15 cellular contexts compared by ENCODE assay signal in the genomic region with DNA sequence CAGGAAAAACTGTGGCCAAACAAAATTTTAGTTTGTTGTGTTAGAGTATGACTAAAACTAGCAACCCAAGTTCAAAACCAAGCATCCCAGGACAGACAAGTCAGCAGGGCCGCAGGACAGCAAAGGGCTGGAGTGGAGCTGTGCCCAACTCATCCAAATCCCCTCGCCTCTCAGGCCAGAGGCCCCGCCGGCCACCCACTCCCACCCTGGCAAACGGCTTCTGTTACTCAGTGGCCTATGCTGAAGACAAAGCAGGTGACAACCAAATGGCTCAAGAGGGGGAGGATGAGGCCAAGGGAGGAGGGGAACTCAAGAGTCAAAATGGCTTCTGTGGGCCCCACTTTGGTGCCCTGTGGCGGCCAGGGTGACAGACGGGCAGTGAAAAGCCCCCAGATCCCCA.
DNase-seq lines count a peak whose midpoint lies in the region; ATAC-seq and TF ChIP-seq lines count a peak whose summit lies in the region.
"Had no signal": no experiment of that assay in that cellular context is flagged by ENCODE, and none has a peak within 500 bp of the region (broad histone marks: within the 10 kb centered on the region; RNA-seq: fewer than 3 reads in every experiment).

No MANE protein-coding gene starts in this region.

- H3K4me3 ChIP-seq in ACC112 (ENCODE audit: low read depth, low read length): no peak overlapping the region
- H3K4me3 ChIP-seq in spleen: no peak overlapping the region
- H3K4me3 ChIP-seq in SK-N-SH (ENCODE audit: low read depth in 2 of 2, low read length in 1 of 2): no peak overlapping the region
- H3K4me3 ChIP-seq in osteoblast (ENCODE audit: insufficient read depth, low read length): no peak overlapping the region
- H3K4me3 ChIP-seq: GM23248, HAP-1 had no signal

- H3K4me2 ChIP-seq in SK-N-SH: no peak overlapping the region
- H3K4me2 ChIP-seq in osteoblast (ENCODE audit: insufficient read depth, low read length): no peak overlapping the region

- H3K79me2 ChIP-seq in ACC112 (ENCODE audit: control insufficient read depth, insufficient read depth, low read length, unreplicated experiment) (no peaks in the 10 kb centered on the region), SK-N-SH (ENCODE audit: insufficient read depth) (peaks cover 35% of the 10 kb centered on the region), osteoblast (ENCODE audit: insufficient read depth, low read length) (peaks cover 43% of the 10 kb centered on the region)

- CTCF ChIA-PET in SK-N-SH (lab: Yijun Ruan, JAX): interaction anchor here (1.2 to 1.6 kb wide), 3 partner anchors 8 to 18 kb away, joined by 3 to 7 read pairs (median 3); no protein-coding TSS in a partner anchor

- H3K9ac ChIP-seq in SK-N-SH: no peak overlapping the region
- H3K9ac ChIP-seq: GM23248 had no signal

- peaks cover 53% of the 10 kb centered on the region for H3K4me1 Mint-ChIP-seq in HFFc6 (ENCODE audit: low read depth)
- H3K4me1 Mint-ChIP-seq: B cell had no signal

- DNase-seq in HFFc6 (no peak), mesenteric fat pad (ENCODE audit: low spot score) (peak; percentile 71), spleen (peak; percentile 69), SK-N-SH (no peak), Right ventricle myocardium inferior (ENCODE audit: missing footprints) (no peak), osteoblast (ENCODE audit: insufficient read length, low spot score, missing footprints) (no peak)
- DNase-seq: 8988T; Caco-2; CD4-positive, alpha-beta T cell; GM23248 had no signal

- no peak for TF ChIP-seq POLR2A in spleen (IDR thresholded peaks at IDR 0.05)

- TF ChIP-seq EP300 in SK-N-SH (IDR thresholded peaks at IDR 0.05; ENCODE audit: borderline replicate concordance in 1 of 2, low read depth in 1 of 2, low read length in 1 of 2): no peak

- TF ChIP-seq CTCF in HFFc6 (IDR thresholded peaks at IDR 0.05) (no peak), spleen (IDR thresholded peaks at IDR 0.05 in 8 of 11, conservative IDR thresholded peaks at IDR 0.05 in 3 of 11) (no peak), SK-N-SH (IDR thresholded peaks at IDR 0.05) (no peak), osteoblast (IDR thresholded peaks at IDR 0.05; ENCODE audit: extremely low read depth, low read depth, low read length) (no peak)

- H3K9me2 ChIP-seq in SK-N-SH: no peaks in the 10 kb centered on the region

- 0 out of 2 replicates have a peak overlapping the region, but pooled peaks have one; percentile 98 for H3K27ac ChIP-seq in ACC112 (ENCODE audit: low read depth, low read length)
- no peak overlapping the region for H3K27ac ChIP-seq in spleen
- H3K27ac ChIP-seq in SK-N-SH (ENCODE audit: low read depth in 2 of 2, low read length in 1 of 2): no peak overlapping the region
- no peak overlapping the region for H3K27ac ChIP-seq in osteoblast (ENCODE audit: low read depth, low read length)
- H3K27ac ChIP-seq: C4-2B, GM23248, HL-60 had no signal

- H2AFZ ChIP-seq in ACC112 (ENCODE audit: low read length, unreplicated experiment) (no peak overlapping the region), SK-N-SH (ENCODE audit: low read depth) (no peak overlapping the region), osteoblast (ENCODE audit: low read length) (no peak overlapping the region)
- H2AFZ ChIP-seq: GM23248 had no signal

- peaks cover 3% of the 10 kb centered on the region; the same call in 1 of the 2 replicates for H3K27me3 Mint-ChIP-seq in HFFc6 (ENCODE audit: insufficient read depth)
- H3K27me3 Mint-ChIP-seq: B cell; CD4-positive, alpha-beta T cell had no signal

- no peak for TF ChIP-seq RAD21 in SK-N-SH (IDR thresholded peaks at IDR 0.05; ENCODE audit: low read length)

- ATAC-seq in Right ventricle myocardium inferior: no peak

- peak overlapping the region; percentile 60; the same call in 1 of the 2 replicates for H3K27ac Mint-ChIP-seq in HFFc6
- H3K27ac Mint-ChIP-seq: B cell; CD4-positive, alpha-beta T cell had no signal

- peaks cover 15% of the 10 kb centered on the region for H3F3A ChIP-seq in SK-N-SH (replicated peaks; ENCODE audit: insufficient read depth)

- H3K27me3 ChIP-seq in ACC112 (ENCODE audit: insufficient read depth, low read length) (no peaks in the 10 kb centered on the region), spleen (replicated peaks in 1 of 7) (no peaks in the 10 kb centered on the region), SK-N-SH (ENCODE audit: insufficient read depth) (no peaks in the 10 kb centered on the region), osteoblast (ENCODE audit: insufficient read depth, low read length) (no peaks in the 10 kb centered on the region)

- POLR2A ChIA-PET in SK-N-SH (lab: Yijun Ruan, JAX): no interaction called here

- no peaks in the 10 kb centered on the region for H3K9me3 ChIP-seq in spleen
- no peaks in the 10 kb centered on the region for H3K9me3 ChIP-seq in SK-N-SH
- no peaks in the 10 kb centered on the region for H3K9me3 ChIP-seq in osteoblast (ENCODE audit: low read depth, low read length)
- H3K9me3 ChIP-seq: Caco-2, HAP-1 had no signal

- H3K4me3 Mint-ChIP-seq in HFFc6: no peak overlapping the region
- H3K4me3 Mint-ChIP-seq: B cell; CD4-positive, alpha-beta T cell had no signal

- H3K36me3 Mint-ChIP-seq in HFFc6 (ENCODE audit: low read depth): peaks cover 72% of the 10 kb centered on the region

- 92 to 97% (median 95%) methylated on average over 7 of the region's 7 CpGs for WGBS in spleen, 5 donors
- 100% methylated on average over 7 of the region's 7 CpGs for WGBS in SK-N-SH (ENCODE audit: low lambda C conversion rate)

- no peaks in the 10 kb centered on the region for H3K36me3 ChIP-seq in ACC112 (ENCODE audit: insufficient read depth, low read length)
- peaks cover 0 to 97% (median 63%) of the 10 kb centered on the region in 6 donors for H3K36me3 ChIP-seq in spleen
- peaks cover 56 to 64% of the 10 kb centered on the region in 2 experiments for H3K36me3 ChIP-seq in SK-N-SH (replicated peaks in 1 of 2; ENCODE audit: control insufficient read depth in 1 of 2, insufficient read depth in 2 of 2, low read length in 1 of 2)
- H3K36me3 ChIP-seq in osteoblast (ENCODE audit: insufficient read depth, low read length): peaks cover 58% of the 10 kb centered on the region

- intact Hi-C loops in spleen (cut with DNase I; ENCODE audit: low total_unique reads): no loop called here
- intact Hi-C loops in Right ventricle myocardium inferior (cut with DNase I): no loop called here

- H3K9me3 Mint-ChIP-seq in HFFc6: no peaks in the 10 kb centered on the region
- H3K9me3 Mint-ChIP-seq: CD4-positive, alpha-beta T cell had no signal

- H4K20me1 ChIP-seq in SK-N-SH (ENCODE audit: insufficient read depth) (no peaks in the 10 kb centered on the region), osteoblast (ENCODE audit: insufficient read depth, low read length) (no peaks in the 10 kb centered on the region)

- H3K4me1 ChIP-seq in ACC112 (ENCODE audit: control insufficient read depth, insufficient read depth, low read length, unreplicated experiment): peaks cover 39% of the 10 kb centered on the region
- H3K4me1 ChIP-seq in spleen: no peaks in the 10 kb centered on the region
- H3K4me1 ChIP-seq in SK-N-SH (ENCODE audit: control insufficient read depth in 1 of 2, insufficient read depth in 2 of 2, low read depth in 1 of 2, low read length in 1 of 2): peaks cover 0 to 15% of the 10 kb centered on the region in 2 experiments; a peak in 2 of 4 replicates
- peaks cover 37% of the 10 kb centered on the region for H3K4me1 ChIP-seq in osteoblast (ENCODE audit: insufficient read depth, low read length)
- H3K4me1 ChIP-seq: Caco-2, HAP-1 had no signal

TF ChIP-seq in SK-N-SH, 30 proteins besides CTCF, POLR2A, EP300 and RAD21:
- TF ChIP-seq SIN3A (IDR thresholded peaks at IDR 0.05; ENCODE audit: borderline replicate concordance, low read depth, low read length): no peak

Comparison
In these comparisons a context has a peak if more than half of its experiments do, and no peak if none do; other contexts are left out.
1. DNase-seq: peak in mesenteric fat pad (single experiment) and spleen (single experiment); none in HFFc6 (single experiment), SK-N-SH (single experiment), Right ventricle myocardium inferior (single experiment) and osteoblast (single experiment).